19 cellular contexts compared by ENCODE assay signal in genomic region chr11:119845756-119846155, GRCh38.
DNase-seq lines count a peak whose midpoint lies in the region; ATAC-seq, FAIRE-seq and TF ChIP-seq lines count a peak whose summit lies in the region.
"Had no signal": no experiment of that assay in that cellular context is flagged by ENCODE, and none has a peak within 500 bp of the region (broad histone marks: within the 10 kb centered on the region; RNA-seq: fewer than 3 reads in every experiment).

No MANE protein-coding gene starts in this region.

- ATAC-seq in HG03571 (IDR thresholded peaks at IDR 0.05; ENCODE audit: unreplicated experiment): no peak
- ATAC-seq: A549 had no signal

- peaks cover 5% of the 10 kb centered on the region for H3K27me3 Mint-ChIP-seq in type B pancreatic cell

- H3K4me1 Mint-ChIP-seq in type B pancreatic cell (ENCODE audit: unreplicated experiment): no peaks in the 10 kb centered on the region

- no peaks in the 10 kb centered on the region for H3K36me3 Mint-ChIP-seq in type B pancreatic cell

- DNase-seq in HTR-8/SVneo (ENCODE audit: insufficient read length, low spot score) (peak; percentile 29), T47D (ENCODE audit: low read depth in 1 of 2, low spot score in 1 of 2) (peak; percentile 16 to 68), islet precursor cell (peak; percentile 90), type B pancreatic cell (ENCODE audit: extremely low spot score, unreplicated experiment) (no peak), NCI-H524 treated with DMSO at 0.1 percent for 48 hours (lab: John Stamatoyannopoulos, UW) (no peak), GOT3 (lab: John Stamatoyannopoulos, UW) (no peak)
- DNase-seq: CD4-positive, alpha-beta T cell; DMS153; GF-D8; KG1; NCI-H1436 treated with DMSO at 0.1 percent for 48 hours; NCI-H2029; NCI-H345; NK-92 treated with Interleukin-12 subunit alpha and Interleukin-12 subunit beta, amount 100 ng/mL, for 24 hours; SHP77 treated with DMSO at 0.1 percent for 48 hours; SK-N-SH had no signal

- no peak for TF ChIP-seq CTCF in type B pancreatic cell (conservative IDR thresholded peaks at IDR 0.05)

- H3K4me3 Mint-ChIP-seq in type B pancreatic cell: no peak overlapping the region
- H3K4me3 Mint-ChIP-seq: CD4-positive, alpha-beta T cell had no signal

- H3K27ac Mint-ChIP-seq in type B pancreatic cell: peak overlapping the region; percentile 66
- H3K27ac Mint-ChIP-seq: CD4-positive, alpha-beta T cell had no signal

- FAIRE-seq in HTR-8/SVneo (lab: Jason Lieb, UNC): no peak
- FAIRE-seq: A549, H1 had no signal

- in situ Hi-C loops in T47D (cut with HindIII; ENCODE audit: low pct_unique_long_range_greater_than_20kb, low sequenced_read_pairs): no loop called here

- H3K9me3 Mint-ChIP-seq in type B pancreatic cell: no peaks in the 10 kb centered on the region
- H3K9me3 Mint-ChIP-seq: CD4-positive, alpha-beta T cell had no signal

Comparison
In these comparisons a context has a peak if more than half of its experiments do, and no peak if none do; other contexts are left out.
1. DNase-seq: peak in HTR-8/SVneo (single experiment), T47D (2 of 2) and islet precursor cell (single experiment); none in type B pancreatic cell (single experiment), NCI-H524 treated with DMSO at 0.1 percent for 48 hours (single experiment) and GOT3 (single experiment).